ENCODE assay signal across 8 cellular contexts in the genomic region with DNA sequence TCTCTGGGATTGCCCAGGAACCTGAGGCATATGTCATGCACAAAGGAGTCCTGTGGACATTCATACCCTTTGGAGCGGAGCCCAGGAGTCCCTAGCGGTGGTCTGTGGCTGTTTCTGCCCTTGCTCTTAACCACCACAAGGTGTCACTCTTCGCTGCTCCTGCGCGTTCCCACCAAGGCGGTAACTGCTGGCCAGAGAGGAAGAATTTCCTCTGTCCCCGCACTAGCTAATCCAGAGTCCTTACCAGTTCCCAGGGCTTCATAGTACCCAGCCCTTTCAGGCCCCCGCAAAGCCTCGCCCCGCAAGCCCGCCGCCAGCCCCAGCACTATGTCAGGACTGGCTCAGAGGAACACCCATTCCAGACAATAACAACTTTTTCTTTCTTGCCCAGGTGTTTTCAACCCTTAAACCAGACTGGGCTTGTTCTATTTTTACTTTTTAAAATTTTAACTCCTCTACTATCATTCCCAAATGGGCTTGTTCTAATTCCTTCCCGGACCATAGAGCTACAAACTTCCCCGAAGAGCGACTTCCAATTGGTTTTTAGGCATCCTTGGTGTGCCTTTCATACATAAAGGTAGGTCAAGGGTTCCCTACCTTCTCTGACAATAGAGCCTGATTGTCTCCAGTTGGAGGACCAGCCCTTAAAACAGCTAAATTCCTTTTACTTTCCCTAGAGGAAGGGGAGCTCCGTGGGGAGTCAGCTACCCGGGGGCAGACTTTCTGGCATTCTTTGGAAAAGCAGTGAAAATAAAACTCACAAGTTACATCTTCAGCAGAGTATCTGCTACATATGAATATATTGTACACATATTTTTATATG. TPM values are rescaled to one million over a fixed set of nuclear protein-coding genes. Genes with fewer than 3 reads are reported as not detected.
DNase-seq lines count a peak whose midpoint lies in the region; ATAC-seq and TF ChIP-seq lines count a peak whose summit lies in the region.

No MANE protein-coding gene starts in this region.

- POLR2A ChIA-PET in AG04450 (lab: Yijun Ruan, JAX), result interaction anchor here (0.6 to 1.3 kb wide), 3 partner anchors 92 to 361 kb away, joined by 4 to 7 read pairs (median 4); no protein-coding TSS in a partner anchor

- CTCF ChIA-PET in AG04450 (lab: Charles Lee), result interaction anchor here (0.5 to 5.5 kb wide), 90 partner anchors 9 to 614 kb away, joined by 3 to 237 read pairs (median 4); a partner anchor contains a TSS

- peak overlapping the region; percentile 10; the same call in 1 of the 2 replicates for H3K4me3 ChIP-seq in AG04450 (ENCODE audit: low read depth, low read length)
- H3K4me3 ChIP-seq in lung, result no peak overlapping the region

- H3K27me3 ChIP-seq in AG04450 (ENCODE audit: control insufficient read depth, insufficient read depth, low read length) (no peaks in the 10 kb centered on the region), lung (ENCODE audit: control insufficient read depth, insufficient read depth) (no peaks in the 10 kb centered on the region)

- no peaks in the 10 kb centered on the region for H3K36me3 ChIP-seq in lung (ENCODE audit: control insufficient read depth in 2 of 2, insufficient read depth in 2 of 2, low read length in 2 of 2)

- DNase-seq in AG04450 (ENCODE audit: low read depth, low spot score) (peak; percentile 71), HS-27A (ENCODE audit: low read depth) (peak; percentile 77), NCI-H82 treated with DMSO at 0.1 percent for 48 hours (lab: John Stamatoyannopoulos, UW; ENCODE audit: unreplicated experiment) (peak; percentile 88), lung (ENCODE audit: low spot score) (peak; percentile 80)
- DNase-seq in activated CD4-positive, alpha-beta T cell treated with anti-CD3 and anti-CD28 coated beads, Interleukin-2, amount 50 U/mL, for 48 hours, result peak; percentile 61 to 71
- DNase-seq in effector CD8-positive, alpha-beta T cell (lab: John Stamatoyannopoulos, UW), result peak; percentile 56
- peak; percentile 16 to 44 (median 42) for DNase-seq in stimulated activated CD4-positive, alpha-beta T cell treated with anti-CD3 and anti-CD28 coated beads, TNF-alpha, amount 100 ng/mL, for 1 hour (ENCODE audit: low read depth in 3 of 3, low spot score in 1 of 3)

- ATAC-seq in GM18873 (IDR thresholded peaks at IDR 0.05; ENCODE audit: low FRiP score, unreplicated experiment), result peak; percentile 75
- peak; percentile 88 for ATAC-seq in lung (ENCODE audit: insufficient read depth, low FRiP score)

- WGBS in lung, 2 donors, result 16 to 22% methylated on average over 17 of the region's 17 CpGs

- peak; percentile 100 for TF ChIP-seq CTCF in AG04450 (IDR thresholded peaks at IDR 0.05; ENCODE audit: low read depth, low read length)
- peak; percentile 99 for TF ChIP-seq CTCF in lung (IDR thresholded peaks at IDR 0.05; ENCODE audit: control extremely low read depth, extremely low read depth)

- no peaks in the 10 kb centered on the region for H3K9me3 ChIP-seq in AG04450 (ENCODE audit: control insufficient read depth, insufficient read depth, low read length)
- no peaks in the 10 kb centered on the region for H3K9me3 ChIP-seq in lung (ENCODE audit: control insufficient read depth in 2 of 2, insufficient read depth in 1 of 2, low read length in 1 of 2)

- no peak overlapping the region for H3K27ac ChIP-seq in AG04450 (ENCODE audit: low read depth, low read length)
- peak overlapping the region in 1 of 2 donors; percentile 41 for H3K27ac ChIP-seq in lung (ENCODE audit: low read depth in 1 of 2, low read length in 1 of 2)

- no peaks in the 10 kb centered on the region for H3K4me1 ChIP-seq in lung (ENCODE audit: control insufficient read depth in 2 of 2, insufficient read depth in 2 of 2, low read length in 2 of 2)

RNA-seq across cellular contexts. Expression of a gene that starts 31.8 kb away (rescaled TPM):
- polyA plus RNA-seq in AG04450 (2011; rRNA removed) (1.1 and 2.3 TPM in 2 replicates), lung (1 to 10 TPM; 1.6 to 1.9 TPM)
- 1.1 and 1.8 TPM in 2 replicates for polyA minus RNA-seq in AG04450 (2011; rRNA and poly(A)+ RNA removed)
- total RNA-seq in lung, result 1 to 10 TPM; 2.5 to 4.9 TPM

RNA-seq across cellular contexts. Expression of a gene that starts 54.8 kb away (rescaled TPM):
- polyA plus RNA-seq in AG04450 (2011; rRNA removed) (77.6 and 81.8 TPM in 2 replicates), lung (10 to 100 TPM; 55.2 to 57.3 TPM)
- 29.8 and 31.7 TPM in 2 replicates for polyA minus RNA-seq in AG04450 (2011; rRNA and poly(A)+ RNA removed)
- 10 to 100 TPM; 85.2 to 89.2 TPM for total RNA-seq in lung
